Comparison of ENCODE assay signal across 22 cellular contexts in genomic region chr2:2787301-2787907, GRCh38.
A peak's percentile ranks its signal among the peaks of the same experiment; 100 is the strongest.
DNase-seq lines count a peak whose midpoint lies in the region; ATAC-seq and TF ChIP-seq lines count a peak whose summit lies in the region.
"Had no signal": no experiment of that assay in that cellular context is flagged by ENCODE, and none has a peak within 500 bp of the region (broad histone marks: within the 10 kb centered on the region; RNA-seq: fewer than 3 reads in every experiment).

No MANE protein-coding gene starts in this region.

- H3K27ac ChIP-seq in GM23338 (ENCODE audit: low read depth), result peak overlapping the region; percentile 69
- H3K27ac ChIP-seq in right cardiac atrium (ENCODE audit: low read length), result no peak overlapping the region
- H3K27ac ChIP-seq: tibial artery had no signal

- H3K9me3 Mint-ChIP-seq in GM23338, result peaks cover 4% of the 10 kb centered on the region; the same call in 2 of the 3 replicates
- H3K9me3 Mint-ChIP-seq: activated naive CD8-positive, alpha-beta T cell treated with anti-CD3 and anti-CD28 coated beads for 36 hours had no signal

- TF ChIP-seq CTCF in GM23338 (conservative IDR thresholded peaks at IDR 0.05; ENCODE audit: low read depth in 2 of 2), result no peak

- H3K4me3 Mint-ChIP-seq in GM23338, result peak overlapping the region; percentile 22; the same call in 1 of the 3 replicates
- H3K4me3 Mint-ChIP-seq: activated CD4-positive, alpha-beta T cell treated with anti-CD3 and anti-CD28 coated beads for 36 hours; activated naive CD8-positive, alpha-beta T cell treated with anti-CD3 and anti-CD28 coated beads for 36 hours; activated T-helper 1 cell treated with anti-CD3 and anti-CD28 coated beads, Interleukin-12 subunit alpha, Interleukin-12 subunit beta, Interleukin-2, Interleukin-4 antibody, amounts not matched to agents 30 ng/mL and 10 ng/mL and 1 ng/mL, durations not matched to agents 14 hours and 24 hours and 36 hours; CD4-positive, CD25-positive, alpha-beta regulatory T cell had no signal

- no peaks in the 10 kb centered on the region for H3K36me3 ChIP-seq in GM23338 (ENCODE audit: insufficient read depth)
- H3K36me3 ChIP-seq: tibial artery had no signal

- H3K9me3 ChIP-seq in right cardiac atrium (ENCODE audit: control insufficient read depth, low read length), result no peaks in the 10 kb centered on the region
- H3K9me3 ChIP-seq: tibial artery had no signal

- peaks cover 12% of the 10 kb centered on the region for H3F3A ChIP-seq in GM23338 (replicated peaks; ENCODE audit: low read depth)

- peak overlapping the region; percentile 94 for H3K27ac Mint-ChIP-seq in GM23338
- H3K27ac Mint-ChIP-seq: activated CD4-positive, alpha-beta T cell treated with anti-CD3 and anti-CD28 coated beads for 36 hours; activated naive CD8-positive, alpha-beta T cell treated with anti-CD3 and anti-CD28 coated beads for 36 hours; activated T-helper 1 cell treated with anti-CD3 and anti-CD28 coated beads, Interleukin-12 subunit alpha, Interleukin-12 subunit beta, Interleukin-2, Interleukin-4 antibody, amounts not matched to agents 30 ng/mL and 10 ng/mL and 1 ng/mL, durations not matched to agents 14 hours and 24 hours and 36 hours; CD4-positive, CD25-positive, alpha-beta regulatory T cell had no signal

- no peaks in the 10 kb centered on the region for H3K9me2 ChIP-seq in GM23338 (ENCODE audit: insufficient read depth)

- ATAC-seq in GM23338 (peak; percentile 43; the same call in 2 of the 3 replicates), right cardiac atrium (peak; percentile 52), HG03457 (IDR thresholded peaks at IDR 0.05; ENCODE audit: unreplicated experiment) (no peak)
- ATAC-seq: activated CD4-positive, alpha-beta T cell treated with anti-CD3 and anti-CD28 coated beads for 36 hours had no signal

- 43% methylated on average over 19 of the region's 19 CpGs for WGBS in right cardiac atrium

- H4K20me1 ChIP-seq in GM23338 (replicated peaks; ENCODE audit: insufficient read depth), result no peaks in the 10 kb centered on the region

- H3K4me2 ChIP-seq in GM23338, result peak overlapping the region; percentile 29; the same call in 1 of the 2 replicates

- H3K4me3 ChIP-seq in GM23338, result 0 out of 2 replicates have a peak overlapping the region, but pooled peaks have one; percentile 12
- H3K4me3 ChIP-seq in right cardiac atrium (ENCODE audit: low read length), result no peak overlapping the region
- H3K4me3 ChIP-seq: tibial artery had no signal

- H3K27me3 Mint-ChIP-seq in GM23338 (ENCODE audit: insufficient read depth, low read depth, poor library complexity), result peaks cover 26% of the 10 kb centered on the region
- H3K27me3 Mint-ChIP-seq: CD4-positive, CD25-positive, alpha-beta regulatory T cell had no signal

- H3K79me2 ChIP-seq in GM23338 (replicated peaks; ENCODE audit: insufficient read depth), result no peaks in the 10 kb centered on the region

- peaks cover 37% of the 10 kb centered on the region for H3K4me1 Mint-ChIP-seq in GM23338
- H3K4me1 Mint-ChIP-seq: activated CD4-positive, alpha-beta T cell treated with anti-CD3 and anti-CD28 coated beads for 36 hours; activated naive CD8-positive, alpha-beta T cell treated with anti-CD3 and anti-CD28 coated beads for 36 hours; CD4-positive, CD25-positive, alpha-beta regulatory T cell had no signal

- peaks cover 17% of the 10 kb centered on the region for H3K4me1 ChIP-seq in GM23338 (ENCODE audit: insufficient read depth)
- H3K4me1 ChIP-seq in right cardiac atrium (ENCODE audit: control insufficient read depth, insufficient read depth, low read length), result no peaks in the 10 kb centered on the region
- H3K4me1 ChIP-seq: tibial artery had no signal

- no peaks in the 10 kb centered on the region; the same call in 1 of the 3 replicates for H3K36me3 Mint-ChIP-seq in GM23338 (ENCODE audit: low read depth)
- H3K36me3 Mint-ChIP-seq: activated naive CD8-positive, alpha-beta T cell treated with anti-CD3 and anti-CD28 coated beads for 36 hours; CD4-positive, CD25-positive, alpha-beta regulatory T cell had no signal

- no peaks in the 10 kb centered on the region for H3K27me3 ChIP-seq in GM23338 (ENCODE audit: insufficient read depth)
- H3K27me3 ChIP-seq in right cardiac atrium (ENCODE audit: control insufficient read depth, insufficient read depth), result no peaks in the 10 kb centered on the region

- H2AFZ ChIP-seq in GM23338, result no peak overlapping the region

- intact Hi-C loops in right cardiac atrium (cut with DNase I), result no loop called here

- DNase-seq in DMS153 (lab: John Stamatoyannopoulos, UW), result peak; percentile 38
- no peak for DNase-seq in GM23338 (ENCODE audit: low spot score)
- peak; percentile 74 for DNase-seq in SK-N-DZ (ENCODE audit: low spot score)
- peak; percentile 62 to 77 (median 77) for DNase-seq in right cardiac atrium
- no peak for DNase-seq in Ammon's horn (ENCODE audit: low spot score)
- no peak for DNase-seq in medulla oblongata (ENCODE audit: extremely low spot score)
- no peak for DNase-seq in foreskin melanocyte
- DNase-seq: activated CD4-positive, alpha-beta T cell treated with anti-CD3 and anti-CD28 coated beads for 36 hours; activated naive CD8-positive, alpha-beta T cell treated with anti-CD3 and anti-CD28 coated beads for 36 hours; CD4-positive, CD25-positive, alpha-beta regulatory T cell; cerebellar nuclear complex; DMS 273 treated with DMSO at 0.1 percent for 48 hours; GF-D8; hippocampal formation; Kasumi-1; mammary epithelial cell; SHP77; stimulated activated CD4-positive, alpha-beta T cell treated with anti-CD3 and anti-CD28 coated beads, Interleukin-4, amount 100 ng/mL, for 24 hours; stimulated activated naive CD4-positive, alpha-beta T cell treated with Interleukin-2 at 50 U/mL for 16 hours had no signal

TF ChIP-seq in GM23338, 12 proteins besides CTCF, POLR2A, EP300 and RAD21 (continues in another document):
- TF ChIP-seq JUNB (IDR thresholded peaks at IDR 0.05; ENCODE audit: unreplicated experiment), result no peak
- no peak for TF ChIP-seq ETS1 (IDR thresholded peaks at IDR 0.05)
- TF ChIP-seq EZH2phosphoT487 (IDR thresholded peaks at IDR 0.05; ENCODE audit: unreplicated experiment), result no peak
- no peak for TF ChIP-seq POLR2AphosphoS5 (IDR thresholded peaks at IDR 0.05; ENCODE audit: low read depth)
- no peak for TF ChIP-seq NANOG (IDR thresholded peaks at IDR 0.05; ENCODE audit: borderline replicate concordance)
- no peak for TF ChIP-seq ZNF114 (CRISPR knock-in tag; IDR thresholded peaks at IDR 0.05)

Comparison
In these comparisons a context has a peak if more than half of its experiments do, and no peak if none do; other contexts are left out.
1. DNase-seq: peak in DMS153 (single experiment), SK-N-DZ (single experiment) and right cardiac atrium (3 of 3); none in GM23338 (single experiment), Ammon's horn (single experiment), medulla oblongata (single experiment) and foreskin melanocyte (single experiment).